In genomic region chr11:126297004-126297403, GRCh38 we compare ENCODE assay signal across 2 cellular contexts.
A peak's percentile ranks its signal among the peaks of the same experiment; 100 is the strongest.
TF ChIP-seq lines count a peak whose summit lies in the region.

No MANE protein-coding gene starts in this region.

TF ChIP-seq in HEK293, 187 proteins besides CTCF, POLR2A, EP300 and RAD21:
- no peak for TF ChIP-seq ZNF146 (tag by site-specific recombination; IDR thresholded peaks at IDR 0.05)
- peak; percentile 40; the same call in 1 of the 2 replicates for TF ChIP-seq ZNF629 (tag by site-specific recombination; IDR thresholded peaks at IDR 0.05)

TF ChIP-seq in K562, 482 proteins besides CTCF, POLR2A, EP300 and RAD21:
- TF ChIP-seq CREM (IDR thresholded peaks at IDR 0.05; ENCODE audit: low read depth), result 0 out of 2 replicates have a peak, but pooled peaks have one; percentile 9
- no peak for TF ChIP-seq DMBX1 (CRISPR knock-in tag; IDR thresholded peaks at IDR 0.05; ENCODE audit: borderline replicate concordance)
- TF ChIP-seq CREB1 (IDR thresholded peaks at IDR 0.05), result peak; percentile 50; the same call in 1 of the 2 replicates
- no peak for TF ChIP-seq CREB1 (CRISPR knock-in tag; IDR thresholded peaks at IDR 0.05)
